ENCODE assay signal across 16 cellular contexts in genomic region chr6:12288211-12288618, GRCh38. TPM values are rescaled to one million over a fixed set of nuclear protein-coding genes. Genes with fewer than 3 reads are reported as not detected.
DNase-seq lines count a peak whose midpoint lies in the region; ATAC-seq and TF ChIP-seq lines count a peak whose summit lies in the region.
"Had no signal": no experiment of that assay in that cellular context is flagged by ENCODE, and none has a peak within 500 bp of the region (broad histone marks: within the 10 kb centered on the region; RNA-seq: fewer than 3 reads in every experiment).

No MANE protein-coding gene starts in this region.

- H3K9me3 ChIP-seq in PC-3 (ENCODE audit: low read length) (no peaks in the 10 kb centered on the region), esophagus squamous epithelium (no peaks in the 10 kb centered on the region), stomach (no peaks in the 10 kb centered on the region)
- H3K9me3 ChIP-seq: BLaER1, MG63 had no signal

- H3K36me3 ChIP-seq in PC-3 (ENCODE audit: low read depth, low read length) (0 out of 2 replicates have a peak, but pooled peaks cover 1% of the 10 kb centered on the region), esophagus squamous epithelium (no peaks in the 10 kb centered on the region), stomach (no peaks in the 10 kb centered on the region)
- H3K36me3 ChIP-seq: BLaER1 had no signal

- peak; percentile 21 for DNase-seq in GM20000 (ENCODE audit: low spot score)
- DNase-seq in PC-3: peak; percentile 48
- DNase-seq in esophagus squamous epithelium (lab: John Stamatoyannopoulos, UW): no peak
- DNase-seq in stomach: peak; percentile 44
- DNase-seq in GM10266 (ENCODE audit: extremely low spot score): no peak
- DNase-seq: activated CD4-positive, alpha-beta T cell treated with anti-CD3 and anti-CD28 coated beads for 48 hours; activated CD8-positive, alpha-beta memory T cell treated with anti-CD3 and anti-CD28 coated beads, Interleukin-2, amount 50 U/mL, for 4 hours; effector memory CD8-positive, alpha-beta T cell; foreskin fibroblast; MG63; NCI-H1694 treated with DMSO at 0.1 percent for 48 hours; NCI-H510A treated with DMSO at 0.1 percent for 48 hours had no signal

- CTCF ChIA-PET in PC-3 (lab: Charles Lee): interaction anchor here (0.9 kb wide), 1 partner anchor 39 kb away, joined by 3 read pairs; no protein-coding TSS in a partner anchor

- no peak for TF ChIP-seq EP300 in stomach (IDR thresholded peaks at IDR 0.05)

- peak overlapping the region; percentile 68 for H3K9ac ChIP-seq in PC-3 (ENCODE audit: low read length)
- H3K9ac ChIP-seq: BLaER1 had no signal

- peak overlapping the region; percentile 90 for H2AFZ ChIP-seq in PC-3 (ENCODE audit: low read length)

- peak overlapping the region; percentile 84 for H3K4me2 ChIP-seq in PC-3 (ENCODE audit: low read length)
- H3K4me2 ChIP-seq: BLaER1 had no signal

- no TSS peak for BruUV-seq in PC-3 (replicated peaks; lab: Mats Ljungman, UMichigan)

- no peaks in the 10 kb centered on the region for H3K27me3 ChIP-seq in PC-3 (ENCODE audit: low read length)
- peaks cover 0 to 19% (median 0%) of the 10 kb centered on the region in 4 donors for H3K27me3 ChIP-seq in esophagus squamous epithelium
- peaks cover 0 to 20% (median 12%) of the 10 kb centered on the region in 3 donors for H3K27me3 ChIP-seq in stomach
- H3K27me3 ChIP-seq: MG63 had no signal

- no peak for TF ChIP-seq CTCF in GM20000 (IDR thresholded peaks at IDR 0.05; ENCODE audit: extremely low read depth, missing control alignments)
- TF ChIP-seq CTCF in PC-3 (conservative IDR thresholded peaks at IDR 0.05; ENCODE audit: low read depth, low read length): no peak
- no peak for TF ChIP-seq CTCF in esophagus squamous epithelium (IDR thresholded peaks at IDR 0.05)
- no peak for TF ChIP-seq CTCF in stomach (IDR thresholded peaks at IDR 0.05)
- TF ChIP-seq CTCF in GM10266 (IDR thresholded peaks at IDR 0.05; ENCODE audit: control insufficient read depth, insufficient read depth, low read depth, missing control alignments): no peak

- WGBS in esophagus squamous epithelium, 2 donors: 44 to 47% methylated on average over 3 to 5 of the region's 13 CpGs
- WGBS in stomach, 5 donors: 79 to 90% (median 87%) methylated on average over 13 of the region's 13 CpGs

- peaks cover 51% of the 10 kb centered on the region for H3K4me1 ChIP-seq in PC-3 (ENCODE audit: insufficient read depth, low read length)
- H3K4me1 ChIP-seq in esophagus squamous epithelium: peaks cover 5 to 60% (median 8%) of the 10 kb centered on the region in 3 donors
- peaks cover 6 to 42% (median 27%) of the 10 kb centered on the region in 4 donors for H3K4me1 ChIP-seq in stomach

- H3K27ac ChIP-seq in PC-3 (ENCODE audit: low read length) (peak overlapping the region; percentile 86), esophagus squamous epithelium (peak overlapping the region; percentile 59 to 75 (median 72)), stomach (peak overlapping the region; percentile 18 to 78 (median 46))
- H3K27ac ChIP-seq: BLaER1 had no signal

- POLR2A ChIA-PET in PC-3 (lab: Charles Lee; ENCODE audit: unreplicated experiment): interaction anchor here (0.6 to 0.7 kb wide), 3 partner anchors 26 to 136 kb away, joined by 3 to 11 read pairs (median 3); no protein-coding TSS in a partner anchor

- H3K4me3 ChIP-seq in PC-3 (ENCODE audit: low read length) (peak overlapping the region; percentile 77), esophagus squamous epithelium (peak overlapping the region; percentile 28 to 57 (median 40)), stomach (peak overlapping the region in 1 of 4 donors; percentile 29)
- H3K4me3 ChIP-seq: BLaER1, MG63 had no signal

- no peak for TF ChIP-seq POLR2A in esophagus squamous epithelium (IDR thresholded peaks at IDR 0.05)
- TF ChIP-seq POLR2A in stomach (IDR thresholded peaks at IDR 0.05): no peak

- H3F3A ChIP-seq in PC-3 (ENCODE audit: low read length, unreplicated experiment): peaks cover 5% of the 10 kb centered on the region

- no peaks in the 10 kb centered on the region for H3K9me2 ChIP-seq in PC-3 (replicated peaks; ENCODE audit: low read length)

- H3K79me2 ChIP-seq in PC-3 (ENCODE audit: low read length): peaks cover 21% of the 10 kb centered on the region

- H4K20me1 ChIP-seq in PC-3 (ENCODE audit: low read length): no peaks in the 10 kb centered on the region
- H4K20me1 ChIP-seq: BLaER1 had no signal

- ATAC-seq in PC-3 (peak; percentile 4), HG03442 (IDR thresholded peaks at IDR 0.05; ENCODE audit: unreplicated experiment) (no peak), HG02588 (IDR thresholded peaks at IDR 0.05; ENCODE audit: unreplicated experiment) (no peak)
- ATAC-seq: effector memory CD8-positive, alpha-beta T cell; left lobe of liver had no signal

- intact Hi-C loops in PC-3 (cut with micrococcal nuclease) (loop anchor here (1.0 to 5.0 kb wide), 3 partner anchors 39 to 703 kb away; no protein-coding TSS in a partner anchor), esophagus squamous epithelium (cut with DNase I) (no loop called here), stomach (cut with DNase I; ENCODE audit: low total_unique reads) (no loop called here)

RNA-seq across cellular contexts. Expression of gene EDN1, which starts 1.9 kb away (rescaled TPM):
- total RNA-seq in PC-3 (2014; rRNA removed): 21.9 and 25.6 TPM in 2 replicates
- total RNA-seq in esophagus squamous epithelium: 10 to 100 TPM in 1 of 4 donors, 1 to 10 TPM in 3; 3.0 to 11.8 (median 5.9) TPM
- total RNA-seq in stomach: 10 to 100 TPM in 4 of 5 donors, under 1 TPM in 1; 0.58 to 95.1 (median 19.1) TPM
- polyA plus RNA-seq in stomach: 1 to 10 TPM; 4.4 to 6.5 (median 6.1) TPM

Comparison
In these comparisons a context has a peak if more than half of its experiments do, and no peak if none do; other contexts are left out.
1. DNase-seq: peak in GM20000 (single experiment), PC-3 (single experiment) and stomach (single experiment); none in esophagus squamous epithelium (single experiment) and GM10266 (single experiment).
2. Peak in every context shown above with its lines, with median percentiles within 50 percentile points of each other: H3K27ac ChIP-seq.